Comparison of ENCODE assay signal across 31 cellular contexts in the genomic region with DNA sequence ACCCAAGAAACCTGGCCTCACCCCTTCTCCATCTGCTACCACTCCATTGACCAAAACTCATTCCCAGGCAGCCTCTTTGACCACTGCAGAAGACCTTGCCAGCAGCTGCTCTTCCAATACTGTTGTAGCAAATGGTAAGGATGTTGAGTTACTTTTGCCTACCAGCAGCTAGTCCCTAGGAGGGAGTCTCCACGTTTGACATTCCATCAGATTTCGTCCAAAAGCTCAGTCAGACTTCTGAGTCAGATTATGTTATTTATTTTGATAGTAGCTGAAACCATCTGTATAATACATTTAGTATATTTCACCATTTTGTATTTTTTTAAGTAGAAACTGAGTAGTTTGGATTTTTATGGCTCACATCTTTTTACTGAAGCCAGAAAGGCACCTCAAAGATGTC. TPM values are rescaled to one million over a fixed set of nuclear protein-coding genes. Genes with fewer than 3 reads are reported as not detected.
DNase-seq lines count a peak whose midpoint lies in the region; ATAC-seq and TF ChIP-seq lines count a peak whose summit lies in the region.
"Had no signal": no experiment of that assay in that cellular context is flagged by ENCODE, and none has a peak within 500 bp of the region (broad histone marks: within the 10 kb centered on the region; RNA-seq: fewer than 3 reads in every experiment).

No MANE protein-coding gene starts in this region.

- H3K4me1 ChIP-seq in adipocyte (ENCODE audit: control insufficient read depth, insufficient read depth, low read length) = peaks cover 46% of the 10 kb centered on the region
- peaks cover 28% of the 10 kb centered on the region for H3K4me1 ChIP-seq in fibroblast of lung (ENCODE audit: control insufficient read depth, extremely low read depth, insufficient read depth, low read length)
- peaks cover 0 to 19% (median 6%) of the 10 kb centered on the region in 4 donors for H3K4me1 ChIP-seq in stomach

- H2AFZ ChIP-seq in fibroblast of lung (ENCODE audit: low read length) = no peak overlapping the region
- H2AFZ ChIP-seq: GM23338, PC-9 had no signal

- peak overlapping the region; percentile 21 for H3K4me2 ChIP-seq in fibroblast of lung (ENCODE audit: extremely low read depth, insufficient read depth, low read length)
- H3K4me2 ChIP-seq: GM23338, PC-9, smooth muscle cell had no signal

- no peak for TF ChIP-seq CTCF in fibroblast of lung (conservative IDR thresholded peaks at IDR 0.05 in 1 of 2, IDR thresholded peaks at IDR 0.05 in 1 of 2; ENCODE audit: low read depth in 1 of 2, low read length in 2 of 2)
- TF ChIP-seq CTCF in osteocyte (IDR thresholded peaks at IDR 0.05) = no peak
- no peak for TF ChIP-seq CTCF in stomach (IDR thresholded peaks at IDR 0.05)

- no peaks in the 10 kb centered on the region for H3K9me3 Mint-ChIP-seq in osteocyte (ENCODE audit: unreplicated experiment)
- H3K9me3 Mint-ChIP-seq: activated CD4-positive, alpha-beta T cell treated with anti-CD3 and anti-CD28 coated beads, Interleukin-2, amount 10 ng/mL, durations not matched to agents 24 days and 14 days; activated T-cell treated with anti-CD3 and anti-CD28 coated beads, Interleukin-2, amount 50 U/mL, for 24 hours; brain; CD14-positive monocyte; GM23338; natural killer cell had no signal

- TF ChIP-seq EP300 in stomach (IDR thresholded peaks at IDR 0.05) = no peak

- H3K9ac ChIP-seq in adipocyte (ENCODE audit: low read length) = peak overlapping the region; percentile 46
- H3K9ac ChIP-seq in fibroblast of lung (ENCODE audit: insufficient read depth, low read length) = no peak overlapping the region

- H3K27ac Mint-ChIP-seq in osteocyte (ENCODE audit: unreplicated experiment) = peak overlapping the region; percentile 29
- H3K27ac Mint-ChIP-seq: activated CD4-positive, alpha-beta T cell treated with anti-CD3 and anti-CD28 coated beads, Interleukin-2, amount 10 ng/mL, durations not matched to agents 24 days and 14 days; activated T-cell treated with anti-CD3 and anti-CD28 coated beads, Interleukin-2, amount 50 U/mL, for 24 hours; natural killer cell had no signal

- H3K27ac ChIP-seq in fibroblast of lung (ENCODE audit: insufficient read depth, low read length) (peak overlapping the region; percentile 57), stomach (no peak overlapping the region)
- H3K27ac ChIP-seq: left ventricle myocardium inferior, ovary, PC-9, upper lobe of right lung, VCaP had no signal

- no peaks in the 10 kb centered on the region for H3K27me3 Mint-ChIP-seq in osteocyte (ENCODE audit: unreplicated experiment)
- H3K27me3 Mint-ChIP-seq: brain had no signal

- no peaks in the 10 kb centered on the region for H4K20me1 ChIP-seq in fibroblast of lung (ENCODE audit: control insufficient read depth, extremely low read depth, insufficient read depth, low read length)

- H3K79me2 ChIP-seq in fibroblast of lung (ENCODE audit: control insufficient read depth, insufficient read depth, low read length) = peaks cover 4% of the 10 kb centered on the region

- H3K9me3 ChIP-seq in adipocyte (ENCODE audit: control insufficient read depth, low read length) = no peaks in the 10 kb centered on the region
- H3K9me3 ChIP-seq in fibroblast of lung (ENCODE audit: control insufficient read depth, insufficient read depth, low read depth, low read length) = no peaks in the 10 kb centered on the region
- H3K9me3 ChIP-seq in stomach = no peaks in the 10 kb centered on the region
- H3K9me3 ChIP-seq: left ventricle myocardium inferior, ovary, upper lobe of right lung had no signal

- peaks cover 41% of the 10 kb centered on the region for H3K36me3 ChIP-seq in adipocyte (ENCODE audit: control insufficient read depth, insufficient read depth, low read length, severe bottlenecking)
- peaks cover 14% of the 10 kb centered on the region for H3K36me3 ChIP-seq in fibroblast of lung (ENCODE audit: control insufficient read depth, insufficient read depth, low read length)
- peaks cover 23 to 52% (median 47%) of the 10 kb centered on the region in 4 donors for H3K36me3 ChIP-seq in stomach
- H3K36me3 ChIP-seq: ovary had no signal

- intact Hi-C loops in stomach (cut with DNase I; ENCODE audit: low total_unique reads) = no loop called here

- DNase-seq in EH (ENCODE audit: low read depth) (peak; percentile 88), adipocyte (ENCODE audit: low read depth) (peak; percentile 75), fibroblast of lung (ENCODE audit: low read depth in 2 of 2) (peak; percentile 51 to 88), osteocyte (ENCODE audit: extremely low spot score, unreplicated experiment) (no peak), mesenteric fat pad (ENCODE audit: low spot score) (no peak), stomach (no peak)
- no peak for DNase-seq in activated CD4-positive, CD25-positive, alpha-beta regulatory T cell (lab: John Stamatoyannopoulos, UW)
- DNase-seq: activated CD4-positive, alpha-beta T cell treated with anti-CD3 and anti-CD28 coated beads, Interleukin-2, amount 10 ng/mL, durations not matched to agents 24 days and 14 days; activated gamma-delta T cell treated with Interleukin-2 at 50 U/mL for 16 hours; activated T-cell treated with anti-CD3 and anti-CD28 coated beads, Interleukin-2, amount 50 U/mL, for 24 hours; effector memory CD4-positive, alpha-beta T cell; islet precursor cell; left ventricle myocardium inferior; midbrain; natural killer cell; NCI-H1048; NCI-H187; NCI-H2171; NCI-H510A; ovary; PC-9; upper lobe of right lung had no signal

- H3K36me3 Mint-ChIP-seq in osteocyte (ENCODE audit: unreplicated experiment) = peaks cover 37% of the 10 kb centered on the region
- H3K36me3 Mint-ChIP-seq: natural killer cell had no signal

- no peak for TF ChIP-seq POLR2A in stomach (IDR thresholded peaks at IDR 0.05)

- H3K4me3 Mint-ChIP-seq in osteocyte (ENCODE audit: unreplicated experiment) = no peak overlapping the region
- H3K4me3 Mint-ChIP-seq: activated CD4-positive, alpha-beta T cell treated with anti-CD3 and anti-CD28 coated beads, Interleukin-2, amount 10 ng/mL, durations not matched to agents 24 days and 14 days; activated T-cell treated with anti-CD3 and anti-CD28 coated beads, Interleukin-2, amount 50 U/mL, for 24 hours; brain; CD14-positive monocyte; GM23338; natural killer cell had no signal

- peaks cover 10% of the 10 kb centered on the region for H3K4me1 Mint-ChIP-seq in osteocyte (ENCODE audit: unreplicated experiment)
- H3K4me1 Mint-ChIP-seq: activated CD4-positive, alpha-beta T cell treated with anti-CD3 and anti-CD28 coated beads, Interleukin-2, amount 10 ng/mL, durations not matched to agents 24 days and 14 days; natural killer cell had no signal

- no peaks in the 10 kb centered on the region for H3K27me3 ChIP-seq in adipocyte (replicated peaks; ENCODE audit: control insufficient read depth, insufficient read depth, low read length)
- H3K27me3 ChIP-seq in fibroblast of lung (ENCODE audit: control insufficient read depth, insufficient read depth, low read length) = no peaks in the 10 kb centered on the region
- H3K27me3 ChIP-seq in stomach = no peaks in the 10 kb centered on the region
- H3K27me3 ChIP-seq: ovary, upper lobe of right lung had no signal

- 74 to 81% (median 79%) methylated on average over 2 of the region's 2 CpGs for WGBS in stomach, 5 donors

- no peak for ATAC-seq in GM19324 (IDR thresholded peaks at IDR 0.05; ENCODE audit: low FRiP score, unreplicated experiment)
- ATAC-seq: esophagus mucosa, GM23338, HepG2, natural killer cell, Right ventricle myocardium inferior had no signal

- H3K4me3 ChIP-seq in adipocyte (ENCODE audit: low read length) = no peak overlapping the region
- H3K4me3 ChIP-seq in fibroblast of lung (replicated peaks in 1 of 4; ENCODE audit: control extremely low read depth in 1 of 4, insufficient read depth in 1 of 4, low read depth in 3 of 4, low read length in 4 of 4) = no peak overlapping the region
- no peak overlapping the region for H3K4me3 ChIP-seq in stomach
- H3K4me3 ChIP-seq: GM23338, left ventricle myocardium inferior, ovary, PC-9, smooth muscle cell, upper lobe of right lung had no signal

RNA-seq across cellular contexts. Expression of gene WNT2B, which starts 51.5 kb away (rescaled TPM):
- total RNA-seq in fibroblast of lung (1.5 and 3.5 TPM in 2 replicates), osteocyte (2.3 TPM in 2 replicates), mesenteric fat pad (3.9 TPM), stomach (10 to 100 TPM in 1 of 5 donors, 1 to 10 TPM in 3, not detected in 1; 2.3 to 19.5 (median 6.0) TPM)
- polyA plus RNA-seq in fibroblast of lung (1.3 and 2.0 TPM in 2 replicates), stomach (1 to 10 TPM; 1.7 to 2.9 (median 2.4) TPM)
- polyA plus RNA-seq in fibroblast of lung (2012) = 1.7 and 1.9 TPM in 2 replicates
- 2.5 and 2.8 TPM in 2 replicates for polyA minus RNA-seq in fibroblast of lung (ENCODE audit: low replicate concordance)
- total RNA-seq: activated CD4-positive, alpha-beta T cell treated with anti-CD3 and anti-CD28 coated beads, Interleukin-2, amount 10 ng/mL, durations not matched to agents 24 days and 14 days had no signal

Comparison
In these comparisons a context has a peak if more than half of its experiments do, and no peak if none do; other contexts are left out.
1. DNase-seq: peak in EH (single experiment), adipocyte (single experiment) and fibroblast of lung (2 of 2); none in osteocyte (single experiment), activated CD4-positive, CD25-positive, alpha-beta regulatory T cell (0 of 4), mesenteric fat pad (single experiment) and stomach (single experiment).